ENCODE assay signal across 9 cellular contexts in the genomic region with DNA sequence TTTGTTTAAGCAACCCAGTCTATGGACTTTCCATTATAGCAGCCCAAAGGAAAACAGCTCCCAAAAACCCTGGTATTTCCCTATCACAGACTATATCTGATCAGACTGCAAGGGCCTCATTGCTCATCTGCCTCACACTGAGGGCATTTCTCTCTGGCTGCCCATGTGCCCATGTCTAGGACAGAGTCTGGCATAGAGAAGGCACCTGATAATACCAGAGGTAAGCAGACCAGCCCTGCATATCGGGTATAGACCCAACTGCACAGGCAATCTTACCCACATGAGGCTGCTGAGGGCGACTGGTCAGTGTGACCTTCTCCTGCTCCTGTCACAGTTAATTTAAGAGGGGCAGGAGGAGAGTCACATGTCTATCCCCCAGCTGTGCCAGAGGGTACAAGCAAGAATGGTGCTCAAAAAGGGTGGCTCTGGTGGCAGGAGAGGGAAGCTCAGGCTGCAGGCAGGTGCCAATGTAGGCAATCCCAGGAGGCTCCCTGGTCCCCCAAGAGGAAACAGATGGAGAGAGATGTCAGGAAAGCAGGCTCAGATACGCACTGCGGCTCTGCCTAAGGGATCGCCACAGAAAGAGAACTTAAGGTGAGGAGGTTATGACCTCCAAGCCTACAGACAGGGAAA. TPM values are rescaled to one million over a fixed set of nuclear protein-coding genes. Genes with fewer than 3 reads are reported as not detected.
DNase-seq lines count a peak whose midpoint lies in the region; ATAC-seq and TF ChIP-seq lines count a peak whose summit lies in the region.
"Had no signal": no experiment of that assay in that cellular context is flagged by ENCODE, and none has a peak within 500 bp of the region (broad histone marks: within the 10 kb centered on the region; RNA-seq: fewer than 3 reads in every experiment).

No MANE protein-coding gene starts in this region.

- peaks cover 26% of the 10 kb centered on the region for H3K36me3 ChIP-seq in SJSA1
- peaks cover 9 to 14% (median 12%) of the 10 kb centered on the region in 4 donors for H3K36me3 ChIP-seq in esophagus muscularis mucosa

- H3K9me3 ChIP-seq in SJSA1 (replicated peaks), result no peaks in the 10 kb centered on the region
- no peaks in the 10 kb centered on the region for H3K9me3 ChIP-seq in esophagus muscularis mucosa

- 31% methylated on average over 5 of the region's 5 CpGs for WGBS in esophagus muscularis mucosa

- H3K4me1 ChIP-seq in SJSA1 (replicated peaks) (peaks cover 76% of the 10 kb centered on the region), esophagus muscularis mucosa (peaks cover 73 to 82% (median 80%) of the 10 kb centered on the region in 4 donors)

- H3K27me3 ChIP-seq in SJSA1 (replicated peaks), result no peaks in the 10 kb centered on the region
- no peaks in the 10 kb centered on the region for H3K27me3 ChIP-seq in esophagus muscularis mucosa

- H3K4me3 ChIP-seq in SJSA1 (peak overlapping the region; percentile 98), esophagus muscularis mucosa (peak overlapping the region; percentile 88 to 99 (median 96)), skeletal muscle cell (ENCODE audit: low read depth, low read length) (peak overlapping the region; percentile 31)

- TF ChIP-seq EP300 in esophagus muscularis mucosa (IDR thresholded peaks at IDR 0.05), result no peak

- no peak for TF ChIP-seq POLR2A in esophagus muscularis mucosa (IDR thresholded peaks at IDR 0.05; ENCODE audit: low read depth)

- no peak for ATAC-seq in GM21360 (IDR thresholded peaks at IDR 0.05; ENCODE audit: unreplicated experiment)

- intact Hi-C loops in esophagus muscularis mucosa (cut with DNase I), result no loop called here

- TF ChIP-seq CTCF in esophagus muscularis mucosa (IDR thresholded peaks at IDR 0.05), result peak in 1 of 3 experiments; percentile 26

- H3K27ac ChIP-seq in SJSA1 (peak overlapping the region; percentile 98), esophagus muscularis mucosa (replicated peaks in 1 of 4) (peak overlapping the region; percentile 99 to 100 (median 100))

- DNase-seq in NCI-H2107 treated with DMSO at 0.1 percent for 48 hours (lab: John Stamatoyannopoulos, UW; ENCODE audit: unreplicated experiment), result peak; percentile 5
- no peak for DNase-seq in NCI-H2107 (lab: John Stamatoyannopoulos, UW)
- no peak for DNase-seq in SJSA1 (ENCODE audit: low read depth in 1 of 2, low spot score in 2 of 2)
- no peak for DNase-seq in esophagus muscularis mucosa (ENCODE audit: extremely low spot score)
- DNase-seq in skeletal muscle cell (ENCODE audit: low read depth), result no peak
- DNase-seq in AG20443 (ENCODE audit: low spot score), result no peak
- DNase-seq in DMS114 treated with DMSO at 0.1 percent for 48 hours (lab: John Stamatoyannopoulos, UW; ENCODE audit: unreplicated experiment), result no peak

RNA-seq across cellular contexts. Expression of gene CSRNP1, which starts 3.1 kb away (rescaled TPM):
- 11.9 and 14.1 TPM in 2 replicates for total RNA-seq in SJSA1 (2014; rRNA removed; shearing (Covaris generic))
- total RNA-seq in esophagus muscularis mucosa, result 100 to 1,000 TPM in 1 of 4 donors, 10 to 100 TPM in 3; 27.8 to 183 (median 45.4) TPM

RNA-seq across cellular contexts. Expression of gene XIRP1, which starts 42.1 kb away (rescaled TPM):
- 0.69 and 1.9 TPM in 2 replicates for total RNA-seq in SJSA1 (2014; rRNA removed; shearing (Covaris generic))
- total RNA-seq in esophagus muscularis mucosa, result 1 to 10 TPM in 1 of 4 donors, not detected in 3; 1.3 TPM
- total RNA-seq: Daoy had no signal

RNA-seq across cellular contexts. Expression of gene TTC21A, which starts 42.8 kb away (rescaled TPM):
- total RNA-seq in SJSA1 (2014; rRNA removed; shearing (Covaris generic)), result 0.24 TPM in 1 of 2 replicates, not detected in the other
- 1 to 10 TPM; 1.7 to 8.6 (median 3.9) TPM for total RNA-seq in esophagus muscularis mucosa

RNA-seq across cellular contexts. Expression of gene GORASP1, which starts 42.9 kb away (rescaled TPM):
- 22.7 and 39.7 TPM in 2 replicates for total RNA-seq in SJSA1 (2014; rRNA removed; shearing (Covaris generic))
- total RNA-seq in esophagus muscularis mucosa, result 10 to 100 TPM; 53.7 to 88.7 (median 67.8) TPM

Comparison
In these comparisons a context has a peak if more than half of its experiments do, and no peak if none do; other contexts are left out.
1. H3K4me3 ChIP-seq: peak in every context shown above with its lines; median percentile 98 in SJSA1; 96 in esophagus muscularis mucosa; 31 in skeletal muscle cell.